Comparison of ENCODE assay signal across 28 cellular contexts in genomic region chr16:3089717-3090592, GRCh38. TPM values are rescaled to one million over a fixed set of nuclear protein-coding genes. Genes with fewer than 3 reads are reported as not detected.
DNase-seq lines count a peak whose midpoint lies in the region; ATAC-seq and TF ChIP-seq lines count a peak whose summit lies in the region.
"Had no signal": no experiment of that assay in that cellular context is flagged by ENCODE, and none has a peak within 500 bp of the region (broad histone marks: within the 10 kb centered on the region; RNA-seq: fewer than 3 reads in every experiment).

No MANE protein-coding gene starts in this region.

- DNase-seq in AG20443 (ENCODE audit: low spot score) (peak; percentile 5), DMS53 treated with DMSO at 0.1 percent for 48 hours (lab: John Stamatoyannopoulos, UW; ENCODE audit: unreplicated experiment) (peak; percentile 72), NCI-H510A treated with DMSO at 0.1 percent for 48 hours (lab: John Stamatoyannopoulos, UW) (peak; percentile 29), iPS-NIHi11 (ENCODE audit: low spot score) (peak; percentile 8), right atrium auricular region (ENCODE audit: low spot score) (no peak)
- no peak for DNase-seq in activated T-cell treated with anti-CD3 and anti-CD28 coated beads, Interleukin-2, amount 50 U/mL, for 4 hours
- DNase-seq: activated CD4-positive, alpha-beta T cell treated with anti-CD3 and anti-CD28 coated beads for 1 hour; activated CD8-positive, alpha-beta T cell treated with anti-CD3 and anti-CD28 coated beads for 36 hours; cortex of kidney; effector memory CD8-positive, alpha-beta T cell; EL; heart left ventricle; NCI-H2107; NCI-H446 treated with DMSO at 0.1 percent for 48 hours; RPMI8226; stimulated activated CD4-positive, alpha-beta T cell treated with anti-CD3 and anti-CD28 coated beads, Interleukin-12 subunit alpha, Interleukin-12 subunit beta, amount 100 ng/mL, for 4 hours; stimulated activated CD4-positive, alpha-beta T cell treated with anti-CD3 and anti-CD28 coated beads, Interleukin-4, amount 100 ng/mL, for 1 hour; T-helper 2 cell had no signal

- no peaks in the 10 kb centered on the region for H3K27me3 ChIP-seq in right atrium auricular region
- H3K27me3 ChIP-seq: right lobe of liver had no signal

- H3K4me3 ChIP-seq in right atrium auricular region: no peak overlapping the region
- H3K4me3 ChIP-seq: heart left ventricle, right lobe of liver, SK-N-MC, suprapubic skin had no signal

- H3K4me1 ChIP-seq in right atrium auricular region: peaks cover 0 to 26% of the 10 kb centered on the region in 2 donors
- H3K4me1 ChIP-seq: right lobe of liver had no signal

- H3K4me1 Mint-ChIP-seq in activated T-cell treated with anti-CD3 and anti-CD28 coated beads, Interleukin-2, amount 50 U/mL, for 4 hours (ENCODE audit: low read depth): peaks cover 43% of the 10 kb centered on the region

- no peak overlapping the region for H3K27ac ChIP-seq in right atrium auricular region
- H3K27ac ChIP-seq: heart left ventricle, right lobe of liver, SK-N-MC, suprapubic skin had no signal

- no peak overlapping the region for H3K4me3 Mint-ChIP-seq in activated T-cell treated with anti-CD3 and anti-CD28 coated beads, Interleukin-2, amount 50 U/mL, for 4 hours
- H3K4me3 Mint-ChIP-seq: activated CD8-positive, alpha-beta T cell treated with anti-CD3 and anti-CD28 coated beads for 36 hours; CD14-positive monocyte; effector memory CD8-positive, alpha-beta T cell; neural crest cell; stimulated activated memory B cell treated with anti-CD40 and anti-IgM and Interleukin-4, amounts not matched to agents 10 μg/mL and 1 μg/mL and 100 μg/mL, for 72 hours had no signal

- H3K9me3 ChIP-seq in right atrium auricular region: no peaks in the 10 kb centered on the region
- H3K9me3 ChIP-seq: heart left ventricle, right lobe of liver, suprapubic skin had no signal

- H3K9me3 Mint-ChIP-seq in activated T-cell treated with anti-CD3 and anti-CD28 coated beads, Interleukin-2, amount 50 U/mL, for 4 hours: no peaks in the 10 kb centered on the region
- H3K9me3 Mint-ChIP-seq: activated CD8-positive, alpha-beta T cell treated with anti-CD3 and anti-CD28 coated beads for 36 hours; CD14-positive monocyte; effector memory CD8-positive, alpha-beta T cell; neural crest cell; stimulated activated memory B cell treated with anti-CD40 and anti-IgM and Interleukin-4, amounts not matched to agents 10 μg/mL and 1 μg/mL and 100 μg/mL, for 72 hours had no signal

- no peaks in the 10 kb centered on the region for H3K36me3 Mint-ChIP-seq in activated T-cell treated with anti-CD3 and anti-CD28 coated beads, Interleukin-2, amount 50 U/mL, for 4 hours (ENCODE audit: insufficient read depth)
- H3K36me3 Mint-ChIP-seq: stimulated activated memory B cell treated with anti-CD40 and anti-IgM and Interleukin-4, amounts not matched to agents 10 μg/mL and 1 μg/mL and 100 μg/mL, for 72 hours had no signal

- no peaks in the 10 kb centered on the region for H3K27me3 Mint-ChIP-seq in activated T-cell treated with anti-CD3 and anti-CD28 coated beads, Interleukin-2, amount 50 U/mL, for 4 hours (ENCODE audit: low read depth)
- H3K27me3 Mint-ChIP-seq: activated CD8-positive, alpha-beta T cell treated with anti-CD3 and anti-CD28 coated beads for 36 hours; effector memory CD8-positive, alpha-beta T cell had no signal

- no peak for TF ChIP-seq CTCF in right atrium auricular region (IDR thresholded peaks at IDR 0.05)

- no peak for ATAC-seq in GM19452 (IDR thresholded peaks at IDR 0.05; ENCODE audit: unreplicated experiment)
- no peak for ATAC-seq in activated T-cell treated with anti-CD3 and anti-CD28 coated beads, Interleukin-2, amount 50 U/mL, for 4 hours
- ATAC-seq: activated CD8-positive, alpha-beta T cell treated with anti-CD3 and anti-CD28 coated beads for 36 hours; effector memory CD8-positive, alpha-beta T cell; heart left ventricle; right lobe of liver; stimulated activated memory B cell treated with anti-CD40 and anti-IgM and Interleukin-4, amounts not matched to agents 10 μg/mL and 1 μg/mL and 100 μg/mL, for 72 hours had no signal

- no peaks in the 10 kb centered on the region for H3K36me3 ChIP-seq in right atrium auricular region
- H3K36me3 ChIP-seq: heart left ventricle, right lobe of liver, suprapubic skin had no signal

RNA-seq across cellular contexts. Expression of gene ZSCAN10, which starts 9.1 kb away (rescaled TPM):
- not detected for total RNA-seq in right atrium auricular region
- under 1 TPM in 2 of 3 donors, not detected in 1; 0.11 TPM for total RNA-seq in activated T-cell treated with anti-CD3 and anti-CD28 coated beads, Interleukin-2, amount 50 U/mL, for 4 hours
- total RNA-seq: cardiac septum, fibroblast of villous mesenchyme, heart left ventricle, lung microvascular endothelial cell, neural crest cell, right lobe of liver, suprapubic skin had no signal

RNA-seq across cellular contexts. Expression of gene ZNF205, which starts 22.4 kb away (rescaled TPM):
- 10 to 100 TPM; 10.5 to 12.4 TPM for total RNA-seq in right atrium auricular region
- total RNA-seq in activated T-cell treated with anti-CD3 and anti-CD28 coated beads, Interleukin-2, amount 50 U/mL, for 4 hours: under 1 TPM in 2 of 3 donors, not detected in 1; 0.18 to 0.57 TPM
- total RNA-seq: activated CD8-positive, alpha-beta T cell treated with anti-CD3 and anti-CD28 coated beads for 36 hours had no signal

RNA-seq across cellular contexts. Expression of gene IL32, which starts 24.5 kb away (rescaled TPM):
- 10 to 100 TPM; 52.9 to 56.0 TPM for total RNA-seq in right atrium auricular region
- 100 to 1,000 TPM; 585 to 715 (median 696) TPM for total RNA-seq in activated T-cell treated with anti-CD3 and anti-CD28 coated beads, Interleukin-2, amount 50 U/mL, for 4 hours
- total RNA-seq: neural crest cell had no signal

RNA-seq across cellular contexts. Expression of gene MMP25, which starts 43.6 kb away (rescaled TPM):
- total RNA-seq in right atrium auricular region: 1 to 10 TPM in 1 of 2 donors, under 1 TPM in 1; 0.30 to 1.7 TPM
- total RNA-seq in activated T-cell treated with anti-CD3 and anti-CD28 coated beads, Interleukin-2, amount 50 U/mL, for 4 hours: under 1 TPM; 0.46 to 0.84 (median 0.66) TPM

RNA-seq across cellular contexts. Expression of gene ZNF213, which starts 44.9 kb away (rescaled TPM):
- 1 to 10 TPM; 7.3 to 7.9 TPM for total RNA-seq in right atrium auricular region
- total RNA-seq in activated T-cell treated with anti-CD3 and anti-CD28 coated beads, Interleukin-2, amount 50 U/mL, for 4 hours: 10 to 100 TPM in 1 of 3 donors, 1 to 10 TPM in 2; 9.8 to 12.0 (median 9.9) TPM

Comparison
In these comparisons a context has a peak if more than half of its experiments do, and no peak if none do; other contexts are left out.
1. DNase-seq: peak in AG20443 (single experiment), DMS53 treated with DMSO at 0.1 percent for 48 hours (single experiment), NCI-H510A treated with DMSO at 0.1 percent for 48 hours (single experiment) and iPS-NIHi11 (single experiment); none in right atrium auricular region (single experiment) and activated T-cell treated with anti-CD3 and anti-CD28 coated beads, Interleukin-2, amount 50 U/mL, for 4 hours (single experiment).
2. RNA of gene ZNF205, which starts 22.4 kb away (total RNA-seq): 10.5 to 12.4 TPM in right atrium auricular region; 0.18 to 0.57 TPM in activated T-cell treated with anti-CD3 and anti-CD28 coated beads, Interleukin-2, amount 50 U/mL, for 4 hours; every median in the first group is over 4 times any median in the second.
3. RNA of gene IL32, which starts 24.5 kb away (total RNA-seq): 585 to 715 TPM in activated T-cell treated with anti-CD3 and anti-CD28 coated beads, Interleukin-2, amount 50 U/mL, for 4 hours; 52.9 to 56.0 TPM in right atrium auricular region; every median in the first group is over 10 times any median in the second.